ENCODE assay signal across 31 cellular contexts in genomic region chr17:77297693-77298666, GRCh38.
DNase-seq lines count a peak whose midpoint lies in the region; ATAC-seq and TF ChIP-seq lines count a peak whose summit lies in the region.
"Had no signal": no experiment of that assay in that cellular context is flagged by ENCODE, and none has a peak within 500 bp of the region (broad histone marks: within the 10 kb centered on the region; RNA-seq: fewer than 3 reads in every experiment).

No MANE protein-coding gene starts in this region.

- in situ Hi-C loops in brain microvascular endothelial cell (cut with HindIII; ENCODE audit: low pct_ligation_motif_present, low sequenced_read_pairs): no loop called here

- H3K4me1 ChIP-seq in upper lobe of right lung: no peaks in the 10 kb centered on the region
- H3K4me1 ChIP-seq: vagina had no signal

- H3K4me3 ChIP-seq in brain microvascular endothelial cell (ENCODE audit: low read depth, low read length) (no peak overlapping the region), upper lobe of right lung (no peak overlapping the region)
- H3K4me3 ChIP-seq: pancreas, PC-9, skin epidermis, thoracic aorta, vagina had no signal

- no peaks in the 10 kb centered on the region for H3K27me3 ChIP-seq in brain microvascular endothelial cell (replicated peaks)
- H3K27me3 ChIP-seq in upper lobe of right lung: no peaks in the 10 kb centered on the region
- H3K27me3 ChIP-seq: pancreas, vagina had no signal

- ATAC-seq in stimulated activated naive CD8-positive, alpha-beta T cell treated with anti-CD3 and anti-CD28 coated beads, Interleukin-15, Interleukin-2, amounts not matched to agents 100 U/mL and 50 U/mL, for 24 hours: peak; percentile 46
- no peak for ATAC-seq in stimulated activated naive CD8-positive, alpha-beta T cell treated with anti-CD3 and anti-CD28 coated beads, Interleukin-15, amount 100 ng/mL, for 72 hours
- peak; percentile 30 for ATAC-seq in upper lobe of right lung
- no peak for ATAC-seq in HG03521 (IDR thresholded peaks at IDR 0.05; ENCODE audit: unreplicated experiment)
- ATAC-seq: effector memory CD8-positive, alpha-beta T cell; pancreas had no signal

- no peaks in the 10 kb centered on the region for H3K9me3 ChIP-seq in upper lobe of right lung
- H3K9me3 ChIP-seq: pancreas, vagina had no signal

- intact Hi-C loops in upper lobe of right lung (cut with DNase I): no loop called here

- peak overlapping the region; percentile 58 for H3K27ac ChIP-seq in brain microvascular endothelial cell
- no peak overlapping the region for H3K27ac ChIP-seq in upper lobe of right lung
- H3K27ac ChIP-seq: pancreas, PC-9, skin epidermis, thoracic aorta, vagina had no signal

- no peak overlapping the region for H3K27ac Mint-ChIP-seq in stimulated activated naive CD8-positive, alpha-beta T cell treated with anti-CD3 and anti-CD28 coated beads, Interleukin-15, amount 100 ng/mL, for 72 hours
- H3K27ac Mint-ChIP-seq: activated naive CD8-positive, alpha-beta T cell treated with anti-CD3 and anti-CD28 coated beads for 36 hours; effector memory CD8-positive, alpha-beta T cell; memory B cell; stimulated activated naive CD8-positive, alpha-beta T cell treated with anti-CD3 and anti-CD28 coated beads, Interleukin-15, Interleukin-2, amounts not matched to agents 100 ng/mL and 50 ng/mL, for 24 hours had no signal

- no peaks in the 10 kb centered on the region for H3K9me3 Mint-ChIP-seq in stimulated activated naive CD8-positive, alpha-beta T cell treated with anti-CD3 and anti-CD28 coated beads, Interleukin-15, amount 100 ng/mL, for 72 hours
- H3K9me3 Mint-ChIP-seq: activated naive CD8-positive, alpha-beta T cell treated with anti-CD3 and anti-CD28 coated beads for 36 hours; effector memory CD8-positive, alpha-beta T cell; memory B cell; neural crest cell; stimulated activated naive CD8-positive, alpha-beta T cell treated with anti-CD3 and anti-CD28 coated beads, Interleukin-15, Interleukin-2, amounts not matched to agents 100 ng/mL and 50 ng/mL, for 24 hours had no signal

- H3K4me1 Mint-ChIP-seq in stimulated activated naive CD8-positive, alpha-beta T cell treated with anti-CD3 and anti-CD28 coated beads, Interleukin-15, amount 100 ng/mL, for 72 hours: no peaks in the 10 kb centered on the region
- H3K4me1 Mint-ChIP-seq: activated naive CD8-positive, alpha-beta T cell treated with anti-CD3 and anti-CD28 coated beads for 36 hours had no signal

- TF ChIP-seq CTCF in brain microvascular endothelial cell (IDR thresholded peaks at IDR 0.05; ENCODE audit: low read depth, low read length, missing control alignments) (no peak), upper lobe of right lung (IDR thresholded peaks at IDR 0.05) (no peak)

- H3K27me3 Mint-ChIP-seq in stimulated activated naive CD8-positive, alpha-beta T cell treated with anti-CD3 and anti-CD28 coated beads, Interleukin-15, amount 100 ng/mL, for 72 hours: no peaks in the 10 kb centered on the region
- H3K27me3 Mint-ChIP-seq: activated naive CD8-positive, alpha-beta T cell treated with anti-CD3 and anti-CD28 coated beads for 36 hours; CD4-positive, alpha-beta memory T cell; stimulated activated naive CD8-positive, alpha-beta T cell treated with anti-CD3 and anti-CD28 coated beads, Interleukin-15, Interleukin-2, amounts not matched to agents 100 ng/mL and 50 ng/mL, for 24 hours had no signal

- H3K4me3 Mint-ChIP-seq in stimulated activated naive CD8-positive, alpha-beta T cell treated with anti-CD3 and anti-CD28 coated beads, Interleukin-15, amount 100 ng/mL, for 72 hours: no peak overlapping the region
- H3K4me3 Mint-ChIP-seq: activated naive CD8-positive, alpha-beta T cell treated with anti-CD3 and anti-CD28 coated beads for 36 hours; CD4-positive, alpha-beta memory T cell; effector memory CD8-positive, alpha-beta T cell; memory B cell; neural crest cell; stimulated activated naive CD8-positive, alpha-beta T cell treated with anti-CD3 and anti-CD28 coated beads, Interleukin-15, Interleukin-2, amounts not matched to agents 100 ng/mL and 50 ng/mL, for 24 hours had no signal

- DNase-seq in activated CD4-positive, alpha-beta T cell treated with anti-CD3 and anti-CD28 coated beads for 48 hours: peak; percentile 31
- DNase-seq in activated CD4-positive, alpha-beta T cell treated with anti-CD3 and anti-CD28 coated beads, Interleukin-2, amount 50 U/mL, for 1 hour: no peak
- no peak for DNase-seq in stimulated activated naive CD8-positive, alpha-beta T cell treated with anti-CD3 and anti-CD28 coated beads, Interleukin-15, Interleukin-2, amounts not matched to agents 100 U/mL and 50 U/mL, for 24 hours
- DNase-seq in stimulated activated naive CD8-positive, alpha-beta T cell treated with anti-CD3 and anti-CD28 coated beads, Interleukin-15, amount 100 ng/mL, for 72 hours: no peak
- peak; percentile 81 for DNase-seq in brain microvascular endothelial cell
- no peak for DNase-seq in upper lobe of right lung
- no peak for DNase-seq in activated CD8-positive, alpha-beta memory T cell treated with anti-CD3 and anti-CD28 coated beads for 24 hours
- DNase-seq: activated naive CD8-positive, alpha-beta T cell treated with anti-CD3 and anti-CD28 coated beads for 36 hours; anterior cingulate cortex; CD4-positive, alpha-beta memory T cell; cortex of kidney; DMS 273 treated with DMSO at 0.1 percent for 48 hours; effector memory CD8-positive, alpha-beta T cell; erythroblast; GOT3; KG1; MM.1S; NCI-H1436; NCI-H2081; NCI-H226; NCI-H69; pancreas; PC-9; SHP77 treated with DMSO at 0.1 percent for 48 hours had no signal

- no peaks in the 10 kb centered on the region for H3K36me3 ChIP-seq in brain microvascular endothelial cell (replicated peaks)
- H3K36me3 ChIP-seq in upper lobe of right lung: no peaks in the 10 kb centered on the region
- H3K36me3 ChIP-seq: pancreas, thoracic aorta, vagina had no signal

Comparison
In these comparisons a context has a peak if more than half of its experiments do, and no peak if none do; other contexts are left out.
1. DNase-seq: peak in activated CD4-positive, alpha-beta T cell treated with anti-CD3 and anti-CD28 coated beads for 48 hours (single experiment) and brain microvascular endothelial cell (single experiment); none in activated CD4-positive, alpha-beta T cell treated with anti-CD3 and anti-CD28 coated beads, Interleukin-2, amount 50 U/mL, for 1 hour (single experiment), stimulated activated naive CD8-positive, alpha-beta T cell treated with anti-CD3 and anti-CD28 coated beads, Interleukin-15, Interleukin-2, amounts not matched to agents 100 U/mL and 50 U/mL, for 24 hours (single experiment), stimulated activated naive CD8-positive, alpha-beta T cell treated with anti-CD3 and anti-CD28 coated beads, Interleukin-15, amount 100 ng/mL, for 72 hours (0 of 2), upper lobe of right lung (single experiment) and activated CD8-positive, alpha-beta memory T cell treated with anti-CD3 and anti-CD28 coated beads for 24 hours (single experiment).
2. ATAC-seq: peak in stimulated activated naive CD8-positive, alpha-beta T cell treated with anti-CD3 and anti-CD28 coated beads, Interleukin-15, Interleukin-2, amounts not matched to agents 100 U/mL and 50 U/mL, for 24 hours (single experiment) and upper lobe of right lung (single experiment); none in stimulated activated naive CD8-positive, alpha-beta T cell treated with anti-CD3 and anti-CD28 coated beads, Interleukin-15, amount 100 ng/mL, for 72 hours (single experiment) and HG03521 (single experiment).